Comparison of ENCODE assay signal across 14 cellular contexts in the genomic region with DNA sequence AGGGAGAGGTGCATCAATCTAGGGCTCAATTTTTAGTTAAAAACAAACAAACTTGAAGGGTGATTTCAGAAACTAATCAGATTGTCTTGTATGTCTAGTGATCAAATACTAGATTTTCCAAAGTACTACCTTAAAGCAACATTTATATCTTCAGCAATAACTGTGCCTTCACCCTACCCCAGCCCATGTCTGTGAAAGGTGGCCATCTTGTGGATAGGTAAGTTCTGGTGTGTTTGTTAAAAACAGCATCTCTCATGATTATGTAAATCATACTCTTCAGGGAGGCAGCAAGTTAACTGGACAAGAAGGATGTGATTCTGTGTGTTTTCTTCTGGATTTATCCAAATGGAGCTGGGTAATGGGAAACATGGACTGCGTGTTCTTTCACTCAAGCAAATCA.
DNase-seq lines count a peak whose midpoint lies in the region; ATAC-seq and TF ChIP-seq lines count a peak whose summit lies in the region.
"Had no signal": no experiment of that assay in that cellular context is flagged by ENCODE, and none has a peak within 500 bp of the region (broad histone marks: within the 10 kb centered on the region; RNA-seq: fewer than 3 reads in every experiment).

No MANE protein-coding gene starts in this region.

- H3K9me3 ChIP-seq in mammary epithelial cell (replicated peaks; ENCODE audit: insufficient read depth, low read length) = peaks cover 1% of the 10 kb centered on the region
- H3K9me3 ChIP-seq: BE2C had no signal

- H3K4me1 ChIP-seq in mammary epithelial cell (ENCODE audit: insufficient read depth, low read length) = peaks cover 21% of the 10 kb centered on the region
- H3K4me1 ChIP-seq: BE2C had no signal

- TF ChIP-seq CTCF in 22Rv1 (IDR thresholded peaks at IDR 0.05) (peak; percentile 11; the same call in 1 of the 2 replicates), GM12873 (IDR thresholded peaks at IDR 0.05; ENCODE audit: insufficient read depth, low read depth, low read length, missing control alignments) (peak; percentile 21), mammary epithelial cell (conservative IDR thresholded peaks at IDR 0.05 in 1 of 2, IDR thresholded peaks at IDR 0.05 in 1 of 2; ENCODE audit: extremely low read depth in 1 of 2, insufficient read depth in 1 of 2, low read depth in 1 of 2, low read length in 2 of 2) (peak in 1 of 2 donors; percentile 8)

- peak overlapping the region; percentile 44 for H2AFZ ChIP-seq in mammary epithelial cell (ENCODE audit: low read depth, low read length)

- H3K27ac ChIP-seq in 22Rv1 = no peak overlapping the region
- no peak overlapping the region for H3K27ac ChIP-seq in mammary epithelial cell (ENCODE audit: insufficient read depth, low read depth, low read length)

- H3K79me2 ChIP-seq in mammary epithelial cell (ENCODE audit: insufficient read depth, low read length) = no peaks in the 10 kb centered on the region

- peak; percentile 2 for DNase-seq in HT-29 (ENCODE audit: low spot score)
- DNase-seq in mammary epithelial cell = peak; percentile 10
- DNase-seq in central memory CD4-positive, alpha-beta T cell = no peak
- DNase-seq in NCI-H226 = no peak
- DNase-seq: activated CD4-positive, alpha-beta T cell treated with anti-CD3 and anti-CD28 coated beads, Interleukin-2, amount 50 U/mL, for 1 hour; BE2C; erythroblast; hippocampal formation; NCI-H1048 had no signal

- in situ Hi-C loops in mammary epithelial cell (cut with MboI; ENCODE audit: low sequenced_read_pairs in 2 of 2) = no loop called here

- no peaks in the 10 kb centered on the region for H3K27me3 ChIP-seq in mammary epithelial cell (ENCODE audit: insufficient read depth, low read length)
- H3K27me3 ChIP-seq: BE2C had no signal

- H3K4me2 ChIP-seq in mammary epithelial cell (ENCODE audit: insufficient read depth, low read depth, low read length) = no peak overlapping the region

- H3K9ac ChIP-seq in mammary epithelial cell (ENCODE audit: insufficient read depth, low read length) = no peak overlapping the region

- 100% methylated on average over 1 of the region's 1 CpG for WGBS in mammary epithelial cell (ENCODE audit: low coverage, missing lambda C conversion rate)

- BruUV-seq in mammary epithelial cell (replicated peaks; lab: Mats Ljungman, UMichigan) = no TSS peak

- no peaks in the 10 kb centered on the region for H4K20me1 ChIP-seq in mammary epithelial cell (ENCODE audit: insufficient read depth, low read length)

- CTCF ChIA-PET in mammary epithelial cell (lab: Charles Lee; ENCODE audit: low non-redundant PET) = no interaction called here

- dilution Hi-C loops in mammary epithelial cell (cut with HindIII; ENCODE audit: low sequenced_read_pairs) = no loop called here

- H3K36me3 ChIP-seq in mammary epithelial cell (ENCODE audit: insufficient read depth, low read length) = no peaks in the 10 kb centered on the region
- H3K36me3 ChIP-seq: BE2C had no signal

- intact Hi-C loops in mammary epithelial cell (cut with micrococcal nuclease) = loop anchor here (1.0 kb wide), 1 partner anchor 162 kb away; no protein-coding TSS in a partner anchor

- H3K4me3 ChIP-seq in mammary epithelial cell (replicated peaks in 1 of 3; ENCODE audit: insufficient read depth in 1 of 3, low read depth in 2 of 3, low read length in 3 of 3) = no peak overlapping the region

- ATAC-seq in GM18858 (IDR thresholded peaks at IDR 0.05; ENCODE audit: unreplicated experiment) (no peak), GM19455 (IDR thresholded peaks at IDR 0.05; ENCODE audit: unreplicated experiment) (no peak)
- ATAC-seq: sciatic nerve had no signal

Comparison
In these comparisons a context has a peak if more than half of its experiments do, and no peak if none do; other contexts are left out.
1. DNase-seq: peak in HT-29 (single experiment) and mammary epithelial cell (single experiment); none in central memory CD4-positive, alpha-beta T cell (single experiment) and NCI-H226 (single experiment).